ENCODE assay signal across 30 cellular contexts in the genomic region with DNA sequence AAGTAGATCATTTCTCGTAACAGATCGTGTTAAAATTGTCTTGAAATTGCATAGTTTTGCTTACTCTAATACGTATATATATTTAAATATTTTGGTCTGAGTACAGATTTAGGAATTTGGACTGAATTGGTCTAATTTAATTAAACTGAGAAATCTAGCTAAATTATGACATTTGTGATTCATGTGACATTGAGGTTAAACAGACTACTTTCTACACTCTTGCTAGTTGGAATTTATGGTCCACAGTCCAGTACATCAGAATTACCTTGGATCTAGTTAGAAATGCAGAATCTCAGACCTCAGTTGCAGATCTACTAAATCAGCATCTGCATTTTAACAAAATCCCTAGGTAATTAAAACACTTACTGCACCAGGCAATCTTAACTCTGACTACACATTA.
DNase-seq lines count a peak whose midpoint lies in the region; ATAC-seq and TF ChIP-seq lines count a peak whose summit lies in the region.
"Had no signal": no experiment of that assay in that cellular context is flagged by ENCODE, and none has a peak within 500 bp of the region (broad histone marks: within the 10 kb centered on the region; RNA-seq: fewer than 3 reads in every experiment).

No MANE protein-coding gene starts in this region.

- no peaks in the 10 kb centered on the region for H3K36me3 ChIP-seq in SK-N-SH (replicated peaks in 1 of 2; ENCODE audit: control insufficient read depth in 1 of 2, insufficient read depth in 2 of 2, low read length in 1 of 2)
- H3K36me3 ChIP-seq: BE2C; BLaER1; BLaER1 treated with 17β-estradiol and CSF1 and Interleukin-3, amounts not matched to agents 10 nM and 100 nM had no signal

- H3K9me2 ChIP-seq in SK-N-SH = no peaks in the 10 kb centered on the region

- H3K4me1 ChIP-seq in SK-N-SH (ENCODE audit: control insufficient read depth in 1 of 2, insufficient read depth in 2 of 2, low read depth in 1 of 2, low read length in 1 of 2) = no peaks in the 10 kb centered on the region; a peak in 1 of 4 replicates
- H3K4me1 ChIP-seq: A549; BE2C; BLaER1; BLaER1 treated with 17β-estradiol and CSF1 and Interleukin-3, amounts not matched to agents 10 nM and 100 nM; Caco-2 had no signal

- no peaks in the 10 kb centered on the region for H4K20me1 ChIP-seq in SK-N-SH (ENCODE audit: insufficient read depth)
- H4K20me1 ChIP-seq: BLaER1; BLaER1 treated with 17β-estradiol and CSF1 and Interleukin-3, amounts not matched to agents 10 nM and 100 nM had no signal

- H3K4me3 ChIP-seq in SK-N-SH (ENCODE audit: low read depth in 2 of 2, low read length in 1 of 2) = no peak overlapping the region
- H3K4me3 ChIP-seq: A549; BLaER1; BLaER1 treated with 17β-estradiol and CSF1 and Interleukin-3, amounts not matched to agents 10 nM and 100 nM had no signal

- peak; percentile 76 for DNase-seq in SK-N-DZ (ENCODE audit: low spot score)
- no peak for DNase-seq in SK-N-SH
- no peak for DNase-seq in DMS79 (lab: John Stamatoyannopoulos, UW)
- DNase-seq: 8988T; ACHN; AML-193; BE2C; C1 segment of cervical spinal cord; Caco-2; Calu3; CD4-positive, alpha-beta memory T cell; CD4-positive, alpha-beta T cell; CD4-positive, CD25-positive, alpha-beta regulatory T cell; CD8-positive, alpha-beta memory T cell; CD8-positive, alpha-beta T cell; COR-L47; DMS 273 treated with DMSO at 0.1 percent for 48 hours; DMS153; DMS53; DMS79 treated with DMSO at 0.1 percent for 48 hours; DND-41; EL had no signal

- TF ChIP-seq RAD21 in SK-N-SH (IDR thresholded peaks at IDR 0.05; ENCODE audit: low read length) = no peak

- H3K27me3 ChIP-seq in SK-N-SH (ENCODE audit: insufficient read depth) = no peaks in the 10 kb centered on the region
- H3K27me3 ChIP-seq: BE2C; BLaER1; BLaER1 treated with 17β-estradiol and CSF1 and Interleukin-3, amounts not matched to agents 10 nM and 100 nM had no signal

- 14% methylated on average over 3 of the region's 3 CpGs for WGBS in SK-N-SH (ENCODE audit: low lambda C conversion rate)

- no peaks in the 10 kb centered on the region for H3K79me2 ChIP-seq in SK-N-SH (ENCODE audit: insufficient read depth)

- H3F3A ChIP-seq in SK-N-SH (replicated peaks; ENCODE audit: insufficient read depth) = no peaks in the 10 kb centered on the region

- no peak overlapping the region for H3K9ac ChIP-seq in SK-N-SH
- H3K9ac ChIP-seq: BLaER1; BLaER1 treated with 17β-estradiol and CSF1 and Interleukin-3, amounts not matched to agents 10 nM and 100 nM had no signal

- CTCF ChIA-PET in SK-N-SH (lab: Yijun Ruan, JAX) = no interaction called here

- no peak for TF ChIP-seq CTCF in SK-N-SH (IDR thresholded peaks at IDR 0.05)

- H2AFZ ChIP-seq in SK-N-SH (ENCODE audit: low read depth) = no peak overlapping the region

- no peak overlapping the region for H3K4me2 ChIP-seq in SK-N-SH
- H3K4me2 ChIP-seq: A549; BLaER1; BLaER1 treated with 17β-estradiol and CSF1 and Interleukin-3, amounts not matched to agents 10 nM and 100 nM had no signal

- POLR2A ChIA-PET in SK-N-SH (lab: Yijun Ruan, JAX) = no interaction called here

- no peak overlapping the region for H3K27ac ChIP-seq in SK-N-SH (ENCODE audit: low read depth in 2 of 2, low read length in 1 of 2)
- H3K27ac ChIP-seq: 22Rv1; A549; BLaER1; BLaER1 treated with 17β-estradiol and CSF1 and Interleukin-3, amounts not matched to agents 10 nM and 100 nM; C4-2B had no signal

- no peaks in the 10 kb centered on the region for H3K9me3 ChIP-seq in SK-N-SH
- H3K9me3 ChIP-seq: A549, BE2C, BLaER1, Caco-2 had no signal

- peak in 1 of 2 experiments; percentile 21; a peak in 1 of 4 replicates for TF ChIP-seq EP300 in SK-N-SH (IDR thresholded peaks at IDR 0.05; ENCODE audit: borderline replicate concordance in 1 of 2, low read depth in 1 of 2, low read length in 1 of 2)

- ATAC-seq in SK-N-SH treated with all-trans-retinoic acid at 6 μM for 48 hours = peak; percentile 51; the same call in 2 of the 3 replicates
- ATAC-seq in HG02798 (IDR thresholded peaks at IDR 0.05; ENCODE audit: poor library complexity, unreplicated experiment) = no peak
- ATAC-seq in GM19467 (IDR thresholded peaks at IDR 0.05; ENCODE audit: unreplicated experiment) = no peak
- ATAC-seq: A549; CD8-positive, alpha-beta T cell had no signal

TF ChIP-seq in SK-N-SH, 30 proteins besides CTCF, POLR2A, EP300 and RAD21:
- 0 out of 2 replicates have a peak, but pooled peaks have one; percentile 6 for TF ChIP-seq PBX3 (IDR thresholded peaks at IDR 0.05)
- TF ChIP-seq EZH2phosphoT487 (IDR thresholded peaks at IDR 0.05; ENCODE audit: borderline replicate concordance, low read depth) = no peak
- TF ChIP-seq YY1 (IDR thresholded peaks at IDR 0.05; ENCODE audit: low read depth) = no peak
- no peak for TF ChIP-seq POLR2AphosphoS5 (IDR thresholded peaks at IDR 0.05; ENCODE audit: low read depth, low read length)

TF ChIP-seq in SK-N-SH treated with all-trans-retinoic acid at 6 μM for 48 hours, 23 proteins besides CTCF, POLR2A, EP300 and RAD21:
- TF ChIP-seq TOX (CRISPR knock-in tag; IDR thresholded peaks at IDR 0.05; ENCODE audit: borderline replicate concordance) = no peak
- peak; percentile 90 for TF ChIP-seq ISL1 (CRISPR knock-in tag; IDR thresholded peaks at IDR 0.05)
- TF ChIP-seq CSRNP3 (CRISPR knock-in tag; IDR thresholded peaks at IDR 0.05) = 0 out of 2 replicates have a peak, but pooled peaks have one; percentile 76
- TF ChIP-seq, protein P1, sequence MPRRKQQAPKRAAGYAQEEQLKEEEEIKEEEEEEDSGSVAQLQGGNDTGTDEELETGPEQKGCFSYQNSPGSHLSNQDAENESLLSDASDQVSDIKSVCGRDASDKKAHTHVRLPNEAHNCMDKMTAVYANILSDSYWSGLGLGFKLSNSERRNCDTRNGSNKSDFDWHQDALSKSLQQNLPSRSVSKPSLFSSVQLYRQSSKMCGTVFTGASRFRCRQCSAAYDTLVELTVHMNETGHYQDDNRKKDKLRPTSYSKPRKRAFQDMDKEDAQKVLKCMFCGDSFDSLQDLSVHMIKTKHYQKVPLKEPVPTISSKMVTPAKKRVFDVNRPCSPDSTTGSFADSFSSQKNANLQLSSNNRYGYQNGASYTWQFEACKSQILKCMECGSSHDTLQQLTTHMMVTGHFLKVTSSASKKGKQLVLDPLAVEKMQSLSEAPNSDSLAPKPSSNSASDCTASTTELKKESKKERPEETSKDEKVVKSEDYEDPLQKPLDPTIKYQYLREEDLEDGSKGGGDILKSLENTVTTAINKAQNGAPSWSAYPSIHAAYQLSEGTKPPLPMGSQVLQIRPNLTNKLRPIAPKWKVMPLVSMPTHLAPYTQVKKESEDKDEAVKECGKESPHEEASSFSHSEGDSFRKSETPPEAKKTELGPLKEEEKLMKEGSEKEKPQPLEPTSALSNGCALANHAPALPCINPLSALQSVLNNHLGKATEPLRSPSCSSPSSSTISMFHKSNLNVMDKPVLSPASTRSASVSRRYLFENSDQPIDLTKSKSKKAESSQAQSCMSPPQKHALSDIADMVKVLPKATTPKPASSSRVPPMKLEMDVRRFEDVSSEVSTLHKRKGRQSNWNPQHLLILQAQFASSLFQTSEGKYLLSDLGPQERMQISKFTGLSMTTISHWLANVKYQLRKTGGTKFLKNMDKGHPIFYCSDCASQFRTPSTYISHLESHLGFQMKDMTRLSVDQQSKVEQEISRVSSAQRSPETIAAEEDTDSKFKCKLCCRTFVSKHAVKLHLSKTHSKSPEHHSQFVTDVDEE (CRISPR knock-in tag; IDR thresholded peaks at IDR 0.05) = peak; percentile 66; the same call in 1 of the 2 replicates
- TF ChIP-seq ZC3H10 (CRISPR knock-in tag; IDR thresholded peaks at IDR 0.05) = 0 out of 2 replicates have a peak, but pooled peaks have one; percentile 57
- peak; percentile 68 for TF ChIP-seq TCF4 (CRISPR knock-in tag; IDR thresholded peaks at IDR 0.05; ENCODE audit: borderline replicate concordance)
- no peak for TF ChIP-seq ZFP3 (CRISPR knock-in tag; IDR thresholded peaks at IDR 0.05)
